ENCODE assay signal across 24 cellular contexts in the genomic region with DNA sequence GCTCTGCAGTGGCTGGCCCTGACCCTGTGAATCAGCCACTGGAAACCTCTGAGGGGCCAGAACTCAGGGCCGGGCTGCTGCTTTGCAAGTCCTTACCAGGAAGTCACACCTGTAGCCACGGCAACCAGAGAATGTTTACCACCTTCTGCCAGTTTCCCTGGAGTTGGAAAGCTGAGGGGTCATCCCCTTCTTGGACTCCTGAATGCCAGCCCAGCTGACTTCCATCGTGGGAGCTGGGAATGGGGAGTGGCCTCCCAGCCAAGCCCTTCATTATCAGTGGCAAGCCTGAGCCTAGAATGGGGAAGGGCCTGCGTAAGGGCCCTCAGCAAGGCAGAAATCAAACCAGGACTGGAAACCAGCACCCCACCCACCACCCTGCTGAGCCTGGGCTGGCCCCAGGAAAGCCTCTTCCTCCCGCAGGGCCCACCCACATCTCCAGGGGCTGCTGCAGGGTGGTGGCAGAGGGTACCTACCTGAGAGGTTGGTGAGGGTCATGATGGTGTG. TPM values are rescaled to one million over a fixed set of nuclear protein-coding genes. Genes with fewer than 3 reads are reported as not detected.
A peak's percentile ranks its signal among the peaks of the same experiment; 100 is the strongest.
DNase-seq lines count a peak whose midpoint lies in the region; ATAC-seq, FAIRE-seq and TF ChIP-seq lines count a peak whose summit lies in the region.
"Had no signal": no experiment of that assay in that cellular context is flagged by ENCODE, and none has a peak within 500 bp of the region (broad histone marks: within the 10 kb centered on the region; RNA-seq: fewer than 3 reads in every experiment).

No MANE protein-coding gene starts in this region.

- no peak for ATAC-seq in HG02588 (IDR thresholded peaks at IDR 0.05; ENCODE audit: unreplicated experiment)
- no peak for ATAC-seq in gastrocnemius medialis

- no peaks in the 10 kb centered on the region for H4K20me1 ChIP-seq in osteoblast (ENCODE audit: insufficient read depth, low read length)

- no peak overlapping the region for H3K4me2 ChIP-seq in osteoblast (ENCODE audit: insufficient read depth, low read length)

- no peaks in the 10 kb centered on the region for H3K9me3 ChIP-seq in osteoblast (ENCODE audit: low read depth, low read length)
- no peaks in the 10 kb centered on the region for H3K9me3 ChIP-seq in gastrocnemius medialis
- H3K9me3 ChIP-seq: right atrium auricular region, SJCRH30, thyroid gland had no signal

- H3K36me3 Mint-ChIP-seq in HFFc6 (ENCODE audit: low read depth): no peaks in the 10 kb centered on the region
- H3K36me3 Mint-ChIP-seq: mesothelial cell of epicardium had no signal

- no peak overlapping the region for H2AFZ ChIP-seq in osteoblast (ENCODE audit: low read length)

- H3K4me1 ChIP-seq in osteoblast (ENCODE audit: insufficient read depth, low read length) (no peaks in the 10 kb centered on the region), gastrocnemius medialis (peaks cover 5 to 9% of the 10 kb centered on the region in 2 donors)
- H3K4me1 ChIP-seq: right atrium auricular region, SJCRH30, thyroid gland had no signal

- no peak for FAIRE-seq in GM19239 (lab: Jason Lieb, UNC)
- FAIRE-seq: bronchial epithelial cell had no signal

- TF ChIP-seq CTCF in osteoblast (IDR thresholded peaks at IDR 0.05; ENCODE audit: extremely low read depth, low read depth, low read length) (no peak), HFFc6 (IDR thresholded peaks at IDR 0.05) (no peak), gastrocnemius medialis (IDR thresholded peaks at IDR 0.05 in 4 of 5, conservative IDR thresholded peaks at IDR 0.05 in 1 of 5) (no peak)

- H3K36me3 ChIP-seq in H7 (replicated peaks; ENCODE audit: control insufficient read depth, insufficient read depth, low read length): no peaks in the 10 kb centered on the region
- H3K36me3 ChIP-seq in osteoblast (ENCODE audit: insufficient read depth, low read length): no peaks in the 10 kb centered on the region
- no peaks in the 10 kb centered on the region for H3K36me3 ChIP-seq in gastrocnemius medialis
- H3K36me3 ChIP-seq: right atrium auricular region, SJCRH30, thyroid gland had no signal

- TF ChIP-seq POLR2A in gastrocnemius medialis (IDR thresholded peaks at IDR 0.05): no peak

- H3K27me3 ChIP-seq in H7 (ENCODE audit: control insufficient read depth, insufficient read depth, low read length): peaks cover 2% of the 10 kb centered on the region
- H3K27me3 ChIP-seq in osteoblast (ENCODE audit: insufficient read depth, low read length): peaks cover 36% of the 10 kb centered on the region
- no peaks in the 10 kb centered on the region for H3K27me3 ChIP-seq in gastrocnemius medialis
- H3K27me3 ChIP-seq: right atrium auricular region, thyroid gland had no signal

- intact Hi-C loops in gastrocnemius medialis (cut with DNase I; ENCODE audit: low total_unique reads): no loop called here

- H3K4me3 ChIP-seq in H7 (ENCODE audit: insufficient read depth, low read depth, low read length) (no peak overlapping the region), osteoblast (ENCODE audit: insufficient read depth, low read length) (no peak overlapping the region), gastrocnemius medialis (no peak overlapping the region)
- H3K4me3 ChIP-seq: right atrium auricular region, SJCRH30, thyroid gland had no signal

- H3K4me3 Mint-ChIP-seq in HFFc6: no peak overlapping the region
- H3K4me3 Mint-ChIP-seq: mesothelial cell of epicardium had no signal

- no peak overlapping the region for H3K27ac ChIP-seq in osteoblast (ENCODE audit: low read depth, low read length)
- no peak overlapping the region for H3K27ac ChIP-seq in gastrocnemius medialis
- H3K27ac ChIP-seq: right atrium auricular region, SJCRH30, thyroid gland had no signal

- no peak overlapping the region for H3K27ac Mint-ChIP-seq in HFFc6
- H3K27ac Mint-ChIP-seq: mesothelial cell of epicardium had no signal

- in situ Hi-C loops in gastrocnemius medialis (cut with MboI; ENCODE audit: low sequenced_read_pairs in 4 of 4): loop anchor here in 2 of 4 donors (10.0 kb wide), 1 partner anchor 46 kb away; no protein-coding TSS in a partner anchor

- no peaks in the 10 kb centered on the region for H3K9me3 Mint-ChIP-seq in HFFc6
- H3K9me3 Mint-ChIP-seq: mesothelial cell of epicardium had no signal

- peaks cover 46% of the 10 kb centered on the region for H3K27me3 Mint-ChIP-seq in HFFc6 (ENCODE audit: insufficient read depth)

- DNase-seq in H7 (peak; percentile 63), NCI-H774 (lab: John Stamatoyannopoulos, UW) (peak; percentile 10), islet precursor cell (peak; percentile 68), osteoblast (ENCODE audit: insufficient read length, low spot score, missing footprints) (peak; percentile 59), HFFc6 (no peak), GM19239 (ENCODE audit: insufficient read length, low spot score) (no peak), gastrocnemius medialis (no peak)
- DNase-seq: activated CD4-positive, CD25-positive, alpha-beta regulatory T cell; dermis blood vessel endothelial cell; DMS79; erythroblast; glutamatergic neuron; NCI-H1694 treated with DMSO at 0.1 percent for 48 hours; NCI-H524 treated with DMSO at 0.1 percent for 48 hours; SJCRH30; stimulated activated CD4-positive, alpha-beta T cell treated with anti-CD3 and anti-CD28 coated beads, Interleukin-15, amount 100 ng/mL, for 24 hours; stimulated activated naive CD4-positive, alpha-beta T cell; T-helper 2 cell; thyroid gland had no signal

- 0 out of 2 replicates have a peak, but pooled peaks cover 5% of the 10 kb centered on the region for H3K4me1 Mint-ChIP-seq in HFFc6 (ENCODE audit: low read depth)
- H3K4me1 Mint-ChIP-seq: mesothelial cell of epicardium had no signal

- H3K79me2 ChIP-seq in osteoblast (ENCODE audit: insufficient read depth, low read length): no peaks in the 10 kb centered on the region

RNA-seq across cellular contexts. Expression of a gene that starts 6.5 kb away (rescaled TPM):
- not detected in 2 replicates for total RNA-seq in H7 (2014; rRNA removed; shearing (Covaris generic))
- not detected in 2 replicates for total RNA-seq in osteoblast
- not detected for total RNA-seq in HFFc6 (2021; fragmentation: NEBNext Ultra II Directional; extraction: Animal tissue kit (Norgen Biotek cat#: 25700))
- total RNA-seq in gastrocnemius medialis: under 1 TPM in 2 of 4 donors, not detected in 2; 0.07 to 0.52 TPM
- total RNA-seq: activated CD8-positive, alpha-beta memory T cell treated with anti-CD3 and anti-CD28 coated beads for 36 hours; bronchial epithelial cell; dermis blood vessel endothelial cell; mesothelial cell of epicardium; SJCRH30 had no signal

Comparison
In these comparisons a context has a peak if more than half of its experiments do, and no peak if none do; other contexts are left out.
1. DNase-seq: peak in H7 (single experiment), NCI-H774 (single experiment), islet precursor cell (single experiment) and osteoblast (single experiment); none in HFFc6 (single experiment), GM19239 (single experiment) and gastrocnemius medialis (0 of 2).